Comparison of ENCODE assay signal across 27 cellular contexts in the genomic region with DNA sequence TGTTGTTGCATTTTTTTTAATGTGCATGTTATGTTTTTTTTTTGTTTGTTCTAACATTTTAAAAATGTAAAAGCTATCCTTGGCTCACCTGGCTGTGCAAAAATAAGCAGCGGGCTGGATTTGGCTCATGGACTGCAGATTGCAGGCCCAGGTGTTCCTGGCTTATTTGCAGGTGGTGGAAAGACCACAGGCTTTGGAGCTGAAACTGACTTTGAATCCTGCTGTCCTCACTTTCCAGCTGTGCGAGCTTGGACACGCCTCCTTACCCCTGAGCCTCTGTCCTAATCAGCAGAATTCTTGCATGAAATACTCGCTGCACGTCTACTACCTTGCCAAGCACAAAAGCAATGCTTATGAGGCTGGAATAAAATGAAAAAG.
DNase-seq lines count a peak whose midpoint lies in the region; ATAC-seq, FAIRE-seq and TF ChIP-seq lines count a peak whose summit lies in the region.
"Had no signal": no experiment of that assay in that cellular context is flagged by ENCODE, and none has a peak within 500 bp of the region (broad histone marks: within the 10 kb centered on the region; RNA-seq: fewer than 3 reads in every experiment).

No MANE protein-coding gene starts in this region.

- H3K9ac ChIP-seq in H1 (replicated peaks in 1 of 4; ENCODE audit: extremely low read depth in 1 of 4, low read depth in 3 of 4, low read length in 3 of 4) (no peak overlapping the region), liver (ENCODE audit: low read depth in 1 of 2, low read length in 2 of 2) (no peak overlapping the region)

- H3K4me1 ChIP-seq in cardiac muscle cell (ENCODE audit: low read depth) = peaks cover 21% of the 10 kb centered on the region
- H3K4me1 ChIP-seq in H1 (replicated peaks in 1 of 4; ENCODE audit: control insufficient read depth in 3 of 4, insufficient read depth in 4 of 4, low read length in 3 of 4) = peaks cover 11 to 29% (median 25%) of the 10 kb centered on the region in 4 experiments
- peaks cover 7 to 19% (median 9%) of the 10 kb centered on the region in 4 donors for H3K4me1 ChIP-seq in liver (ENCODE audit: control insufficient read depth in 4 of 4, insufficient read depth in 4 of 4, low read length in 3 of 4)

- peak overlapping the region; percentile 60; the same call in 1 of the 2 replicates for H2BK12ac ChIP-seq in H1 (ENCODE audit: low read depth, low read length)

- intact Hi-C loops in Right ventricle myocardium inferior (cut with DNase I) = loop anchor here (5.0 kb wide), 1 partner anchor 43 kb away; no protein-coding TSS in a partner anchor

- peak; percentile 39 for FAIRE-seq in H1 (lab: Jason Lieb, UNC)
- FAIRE-seq: GM12892 had no signal

- peak overlapping the region; percentile 65; the same call in 1 of the 2 replicates for H2BK15ac ChIP-seq in H1 (ENCODE audit: low read length)

- no peak overlapping the region for H3K14ac ChIP-seq in H1 (ENCODE audit: insufficient read length)

- ATAC-seq in Right ventricle myocardium inferior = no peak
- ATAC-seq: activated CD4-positive, alpha-beta T cell treated with anti-CD3 and anti-CD28 coated beads for 36 hours; activated CD8-positive, alpha-beta T cell treated with anti-CD3 and anti-CD28 coated beads, Interleukin-2, amount 10 ng/mL, durations not matched to agents 7 days and 5 days; CD8-positive, alpha-beta T cell; SK-N-SH treated with all-trans-retinoic acid at 6 μM for 48 hours; stimulated activated naive CD8-positive, alpha-beta T cell treated with anti-CD3 and anti-CD28 coated beads, Interleukin-15, Interleukin-2, amounts not matched to agents 100 U/mL and 50 U/mL, for 24 hours had no signal

- H4K8ac ChIP-seq in H1 (ENCODE audit: extremely low read depth, insufficient read depth, low read length) = no peak overlapping the region

- H3K36me3 ChIP-seq in cardiac muscle cell = no peaks in the 10 kb centered on the region
- H3K36me3 ChIP-seq in H1 (ENCODE audit: control insufficient read depth in 2 of 4, insufficient read depth in 4 of 4, low read length in 3 of 4) = no peaks in the 10 kb centered on the region
- H3K36me3 ChIP-seq in liver (ENCODE audit: control insufficient read depth in 4 of 4, insufficient read depth in 3 of 4, low read depth in 1 of 4, low read length in 3 of 4) = no peaks in the 10 kb centered on the region
- H3K36me3 ChIP-seq: ascending aorta, neutrophil had no signal

- H2BK5ac ChIP-seq in H1 (ENCODE audit: low read depth, low read length) = peak overlapping the region; percentile 48; the same call in 1 of the 2 replicates

- H3K23ac ChIP-seq in H1 (ENCODE audit: insufficient read length) = no peak overlapping the region

- H3K9me3 ChIP-seq in cardiac muscle cell (ENCODE audit: low read depth) (no peaks in the 10 kb centered on the region), H1 (ENCODE audit: insufficient read depth in 2 of 2, low read depth in 1 of 2, low read length in 1 of 2) (no peaks in the 10 kb centered on the region), liver (ENCODE audit: control insufficient read depth in 4 of 4, low read length in 3 of 4) (no peaks in the 10 kb centered on the region)
- H3K9me3 ChIP-seq: ascending aorta, neutrophil had no signal

- 53% methylated on average over 5 of the region's 5 CpGs; no CpG with 5 or more reads in 1 of the 2 experiments for WGBS in H1 (ENCODE audit: extremely low coverage in 1 of 2, insufficient coverage in 1 of 2, insufficient read length in 1 of 2, insufficient replicate concordance in 2 of 2, low coverage in 1 of 2, low lambda C conversion rate in 2 of 2, missing lambda C conversion rate in 1 of 2), 2 experiments
- WGBS in liver = 79% methylated on average over 5 of the region's 5 CpGs

- TF ChIP-seq CTCF in cardiac muscle cell (IDR thresholded peaks at IDR 0.05; ENCODE audit: low read depth, low read length) = no peak
- no peak for TF ChIP-seq CTCF in H1 (IDR thresholded peaks at IDR 0.05; ENCODE audit: control extremely low read depth in 1 of 3, insufficient read depth in 1 of 3, low read depth in 1 of 3, low read length in 3 of 3)
- TF ChIP-seq CTCF in liver (IDR thresholded peaks at IDR 0.05; ENCODE audit: low read depth, low read length, missing input control) = no peak

- CTCF ChIA-PET in H1 (lab: Charles Lee; ENCODE audit: partially characterized antibody) = interaction anchor here (0.6 to 2.1 kb wide), 8 partner anchors 13 to 1212 kb away, joined by 3 to 5 read pairs (median 4); no protein-coding TSS in a partner anchor

- no peaks in the 10 kb centered on the region; the same call in 1 of the 2 replicates for H3K23me2 ChIP-seq in H1 (ENCODE audit: low read depth, low read length)

- H4K20me1 ChIP-seq in H1 (replicated peaks in 1 of 2; ENCODE audit: control insufficient read depth in 1 of 2, insufficient read depth in 2 of 2, low read length in 2 of 2) = no peaks in the 10 kb centered on the region

- no peak overlapping the region for H4K91ac ChIP-seq in H1 (replicated peaks; ENCODE audit: insufficient read length, low read length)

- H3K18ac ChIP-seq in H1 (ENCODE audit: extremely low read depth, low read length) = peak overlapping the region; percentile 17

- TF ChIP-seq POLR2A in H1 (IDR thresholded peaks at IDR 0.05; ENCODE audit: control extremely low read depth in 1 of 2, low read depth in 2 of 2, low read length in 2 of 2) = no peak

- no peak overlapping the region for H3K4ac ChIP-seq in H1 (replicated peaks; ENCODE audit: insufficient read length, low read depth, low read length)

- H3K79me2 ChIP-seq in H1 (ENCODE audit: control insufficient read depth in 1 of 2, insufficient read depth in 2 of 2, low read length in 2 of 2) = no peaks in the 10 kb centered on the region

- 0 out of 2 replicates have a peak overlapping the region, but pooled peaks have one; percentile 66 for H2BK20ac ChIP-seq in H1 (ENCODE audit: low read length)

- H3K56ac ChIP-seq in H1 (replicated peaks; ENCODE audit: insufficient read length, low read depth, low read length) = no peak overlapping the region

- peak; percentile 8 to 35 for DNase-seq in cardiac muscle cell (ENCODE audit: low read depth in 1 of 2, low spot score in 1 of 2)
- no peak for DNase-seq in Right ventricle myocardium inferior (ENCODE audit: missing footprints)
- DNase-seq in H1 (ENCODE audit: low read depth in 1 of 2, low spot score in 2 of 2) = no peak
- DNase-seq in DMS 273 (lab: John Stamatoyannopoulos, UW; ENCODE audit: unreplicated experiment) = no peak
- DNase-seq in amniotic stem cell (lab: John Stamatoyannopoulos, UW) = no peak
- DNase-seq in DMS53 (lab: John Stamatoyannopoulos, UW) = no peak
- DNase-seq in nucleus accumbens (lab: John Stamatoyannopoulos, UW) = no peak
- DNase-seq: activated CD4-positive, alpha-beta T cell treated with anti-CD3 and anti-CD28 coated beads for 36 hours; activated CD8-positive, alpha-beta T cell treated with anti-CD3 and anti-CD28 coated beads, Interleukin-2, amount 10 ng/mL, durations not matched to agents 7 days and 5 days; activated effector memory CD4-positive, alpha-beta T cell treated with Interleukin-2 at 50 U/mL for 16 hours; activated naive CD8-positive, alpha-beta T cell treated with anti-CD3 and anti-CD28 coated beads for 36 hours; CD8-positive, alpha-beta T cell; cerebellar nuclear complex; DMS 273 treated with DMSO at 0.1 percent for 48 hours; effector CD4-positive, alpha-beta T cell; erythroblast; left cardiac atrium; NCI-H1048; NCI-H187; NCI-H2227 treated with DMSO at 0.1 percent for 48 hours; stimulated activated naive CD8-positive, alpha-beta T cell treated with anti-CD3 and anti-CD28 coated beads, Interleukin-15, Interleukin-2, amounts not matched to agents 100 U/mL and 50 U/mL, for 24 hours; T-helper 2 cell had no signal

- H3K79me1 ChIP-seq in H1 (ENCODE audit: low read depth, low read length) = no peaks in the 10 kb centered on the region

- H3K27me3 ChIP-seq in cardiac muscle cell (no peaks in the 10 kb centered on the region), H1 (replicated peaks in 1 of 4; ENCODE audit: control insufficient read depth in 3 of 4, extremely low read depth in 1 of 4, insufficient read depth in 3 of 4, low read length in 3 of 4) (no peaks in the 10 kb centered on the region), liver (ENCODE audit: control insufficient read depth in 4 of 4, insufficient read depth in 4 of 4, low read length in 3 of 4) (no peaks in the 10 kb centered on the region)
- H3K27me3 ChIP-seq: ascending aorta had no signal

- no peak overlapping the region for H2BK120ac ChIP-seq in H1 (replicated peaks; ENCODE audit: low read depth, low read length)

- H2AFZ ChIP-seq in H1 (ENCODE audit: low read length) = no peak overlapping the region

- TF ChIP-seq EP300 in H1 (IDR thresholded peaks at IDR 0.05; ENCODE audit: borderline replicate concordance in 1 of 2, low read depth in 2 of 2, low read length in 2 of 2) = no peak

- H3K4me2 ChIP-seq in H1 (ENCODE audit: insufficient read depth in 1 of 2, low read depth in 2 of 2, low read length in 2 of 2) = peak overlapping the region in 1 of 2 experiments; percentile 15; a peak in 1 of 4 replicates

- H3K27ac ChIP-seq in cardiac muscle cell = no peak overlapping the region
- no peak overlapping the region for H3K27ac ChIP-seq in H1 (ENCODE audit: low read depth, low read length)
- H3K27ac ChIP-seq in liver (ENCODE audit: low read depth in 1 of 2, low read length in 2 of 2) = peak overlapping the region; percentile 53 to 85
- H3K27ac ChIP-seq: ascending aorta, neutrophil had no signal

- H3K4me3 ChIP-seq in cardiac muscle cell (no peak overlapping the region), H1 (ENCODE audit: extremely low read depth in 1 of 4, insufficient read depth in 2 of 4, low read depth in 3 of 4, low read length in 4 of 4) (no peak overlapping the region), liver (ENCODE audit: low read depth in 1 of 3, low read length in 3 of 3) (no peak overlapping the region)
- H3K4me3 ChIP-seq: ascending aorta had no signal

- H4K5ac ChIP-seq in H1 (ENCODE audit: insufficient read length, low read depth, low read length) = no peak overlapping the region

- POLR2A ChIA-PET in H1 (lab: Charles Lee; ENCODE audit: partially characterized antibody) = interaction anchor here (1.0 to 12.8 kb wide), 4 partner anchors 13 to 191 kb away, joined by 3 to 195 read pairs (median 3); a partner anchor contains a TSS

- TF ChIP-seq RAD21 in H1 (IDR thresholded peaks at IDR 0.05 in 1 of 2, conservative IDR thresholded peaks at IDR 0.05 in 1 of 2; ENCODE audit: low read depth in 2 of 2, low read length in 2 of 2) (0 out of 4 replicates have a peak, but pooled peaks of 1 of the 2 experiments have one; percentile 0), liver (IDR thresholded peaks at IDR 0.05) (no peak)

- peak overlapping the region; percentile 77; the same call in 1 of the 2 replicates for H2AK5ac ChIP-seq in H1 (ENCODE audit: low read depth, low read length)

TF ChIP-seq in H1, 55 proteins besides CTCF, POLR2A, EP300 and RAD21 (continues in another document):
- TF ChIP-seq TCF12 (IDR thresholded peaks at IDR 0.05; ENCODE audit: low read depth, low read length) = peak; percentile 87
- no peak for TF ChIP-seq CHD2 (IDR thresholded peaks at IDR 0.05; ENCODE audit: low read length)
- TF ChIP-seq SP1 (IDR thresholded peaks at IDR 0.05; ENCODE audit: low read depth, low read length) = peak; percentile 76; the same call in 1 of the 2 replicates

TF ChIP-seq in liver, 16 proteins besides CTCF, POLR2A, EP300 and RAD21 (continues in another document):
- TF ChIP-seq EGR1 (IDR thresholded peaks at IDR 0.05; ENCODE audit: low read depth in 2 of 2) = no peak

Comparison
In these comparisons a context has a peak if more than half of its experiments do, and no peak if none do; other contexts are left out.
1. DNase-seq: peak in cardiac muscle cell (2 of 2); none in Right ventricle myocardium inferior (single experiment), H1 (0 of 2), DMS 273 (single experiment), amniotic stem cell (single experiment), DMS53 (single experiment) and nucleus accumbens (0 of 56).
2. H3K27ac ChIP-seq: peak in liver (2 of 2); none in cardiac muscle cell (single experiment) and H1 (single experiment).